ENCODE assay signal across 7 cellular contexts in the genomic region with DNA sequence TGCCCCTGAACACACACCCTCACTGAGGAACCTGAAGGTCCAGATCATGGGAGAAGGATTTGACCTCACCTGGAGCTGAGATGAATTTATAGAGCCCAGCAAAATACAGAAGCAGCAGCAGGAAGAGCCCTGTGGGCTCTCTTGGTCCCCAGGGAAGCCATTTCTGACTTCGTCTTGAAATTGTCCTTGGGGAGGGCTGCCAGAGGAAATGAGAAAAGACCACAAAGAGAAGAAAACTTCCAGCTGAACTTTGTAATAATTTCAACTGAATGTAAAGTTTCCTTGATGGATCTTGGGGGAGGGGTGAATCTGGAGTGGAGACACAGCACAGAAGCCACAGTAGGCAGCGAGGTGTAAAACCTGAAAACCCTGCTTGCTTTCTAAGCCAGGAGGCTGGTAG.
"Had no signal": no experiment of that assay in that cellular context is flagged by ENCODE, and none has a peak within 500 bp of the region (broad histone marks: within the 10 kb centered on the region; RNA-seq: fewer than 3 reads in every experiment).

No MANE protein-coding gene starts in this region.

- ATAC-seq: GM23338, K562 had no signal

- DNase-seq: H9, HCEC 1CT, IMR-90, Kasumi-1, KG1 had no signal

- H3K4me3 ChIP-seq: GM23338, K562 had no signal

- H3K4me2 ChIP-seq: GM23338 had no signal
